In the genomic region with DNA sequence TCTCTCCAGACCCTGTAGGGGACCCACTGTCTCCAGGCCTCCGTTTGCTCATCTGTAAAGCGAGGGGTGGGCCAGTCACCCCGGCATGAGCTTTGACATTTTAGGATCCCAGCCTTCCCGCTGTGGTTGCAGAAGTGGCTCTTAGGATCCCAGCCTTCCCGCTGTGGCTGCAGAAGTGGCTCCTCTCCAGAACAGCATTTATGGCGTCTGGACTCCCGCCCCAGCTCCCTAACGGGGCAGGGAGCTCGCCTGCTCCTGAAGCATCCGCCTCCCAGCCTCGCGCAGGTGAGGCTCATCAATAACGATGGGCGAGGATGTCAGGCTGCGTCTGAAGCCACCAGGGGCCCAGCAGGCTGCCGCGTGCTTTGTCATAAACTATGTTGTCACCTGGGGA, we compare ENCODE assay signal across 12 cellular contexts.
DNase-seq lines count a peak whose midpoint lies in the region; ATAC-seq and TF ChIP-seq lines count a peak whose summit lies in the region.
"Had no signal": no experiment of that assay in that cellular context is flagged by ENCODE, and none has a peak within 500 bp of the region (broad histone marks: within the 10 kb centered on the region; RNA-seq: fewer than 3 reads in every experiment).

No MANE protein-coding gene starts in this region.

- POLR2A ChIA-PET in IMR-90 (lab: Charles Lee; ENCODE audit: unreplicated experiment), result no interaction called here

- no peak overlapping the region for H3K4me3 ChIP-seq in IMR-90 (ENCODE audit: insufficient read depth, low read depth, low read length)

- no peak overlapping the region for H4K5ac ChIP-seq in IMR-90 (ENCODE audit: low read depth, low read length)

- H2BK120ac ChIP-seq in IMR-90 (ENCODE audit: low read depth, low read length), result no peak overlapping the region

- 19% methylated on average over 14 of the region's 17 CpGs; no CpG with 5 or more reads in 1 of the 2 experiments for WGBS in IMR-90 (ENCODE audit: extremely low coverage in 2 of 2, insufficient read length in 1 of 2), 2 experiments

- no peak overlapping the region for H2BK20ac ChIP-seq in IMR-90 (ENCODE audit: low read depth, low read length)

- peaks cover 31% of the 10 kb centered on the region for H3K27me3 ChIP-seq in IMR-90 (ENCODE audit: control insufficient read depth, insufficient read depth, low read length)

- H3K4ac ChIP-seq in IMR-90 (ENCODE audit: low read depth, low read length), result no peak overlapping the region

- no peak overlapping the region for H3K56ac ChIP-seq in IMR-90 (ENCODE audit: extremely low read depth, insufficient read depth, low read length)

- peaks cover 7% of the 10 kb centered on the region for H3K9me3 Mint-ChIP-seq in osteocyte (ENCODE audit: unreplicated experiment)

- no peak for TF ChIP-seq CTCF in IMR-90 (conservative IDR thresholded peaks at IDR 0.05; ENCODE audit: low read depth, low read length)
- no peak for TF ChIP-seq CTCF in osteocyte (IDR thresholded peaks at IDR 0.05)

- DNase-seq in DMS153 treated with DMSO at 0.1 percent for 48 hours (lab: John Stamatoyannopoulos, UW; ENCODE audit: unreplicated experiment), result peak; percentile 67
- no peak for DNase-seq in IMR-90
- peak; percentile 70 for DNase-seq in cerebellum (ENCODE audit: low spot score)
- peak; percentile 74 for DNase-seq in osteocyte (ENCODE audit: extremely low spot score, unreplicated experiment)
- DNase-seq in hepatic stellate cell (ENCODE audit: low spot score), result no peak
- DNase-seq: activated B cell treated with CpG ODN at 0.5 μM for 24 hours; effector memory CD8-positive, alpha-beta T cell; stimulated activated CD4-positive, alpha-beta T cell treated with anti-CD3 and anti-CD28 coated beads, Interleukin-4, amount 100 ng/mL, for 1 hour had no signal

- no peak overlapping the region for H3K9ac ChIP-seq in IMR-90 (ENCODE audit: low read depth, low read length)

- no peaks in the 10 kb centered on the region for H3K9me1 ChIP-seq in IMR-90 (ENCODE audit: insufficient read depth, low read length)

- peak overlapping the region; percentile 42 for H2AK9ac ChIP-seq in IMR-90 (replicated peaks; ENCODE audit: low read depth, low read length, poor library complexity)

- H3K36me3 ChIP-seq in IMR-90 (ENCODE audit: control insufficient read depth, insufficient read depth, low read length), result no peaks in the 10 kb centered on the region

- intact Hi-C loops in IMR-90 (cut with micrococcal nuclease), result loop anchor here (10.0 kb wide), 1 partner anchor 279 kb away; no protein-coding TSS in a partner anchor

- no peak overlapping the region for H4K91ac ChIP-seq in IMR-90 (ENCODE audit: insufficient read depth, low read depth, low read length)

- peaks cover 40% of the 10 kb centered on the region for H3K27me3 Mint-ChIP-seq in osteocyte (ENCODE audit: unreplicated experiment)

- H3K27ac ChIP-seq in IMR-90 (ENCODE audit: insufficient read depth, low read length), result no peak overlapping the region

- no peaks in the 10 kb centered on the region for H3K79me1 ChIP-seq in IMR-90 (ENCODE audit: low read depth in 1 of 2, low read length in 2 of 2)

- TF ChIP-seq RAD21 in IMR-90 (IDR thresholded peaks at IDR 0.05; ENCODE audit: low read length), result no peak

- H3K4me1 ChIP-seq in IMR-90 (ENCODE audit: control insufficient read depth, insufficient read depth, low read length), result peaks cover 7% of the 10 kb centered on the region; the same call in 1 of the 2 replicates

- peaks cover 2% of the 10 kb centered on the region; the same call in 1 of the 2 replicates for H3K9me3 ChIP-seq in IMR-90 (ENCODE audit: control insufficient read depth, insufficient read depth, low read length)

- no peak overlapping the region for H3K4me3 Mint-ChIP-seq in osteocyte (ENCODE audit: unreplicated experiment)
- H3K4me3 Mint-ChIP-seq: activated B cell treated with CpG ODN at 0.5 μM for 24 hours; effector memory CD8-positive, alpha-beta T cell had no signal

- H3K4me1 Mint-ChIP-seq in osteocyte (ENCODE audit: unreplicated experiment), result peaks cover 22% of the 10 kb centered on the region
- H3K4me1 Mint-ChIP-seq: activated B cell treated with CpG ODN at 0.5 μM for 24 hours had no signal

- H3K36me3 Mint-ChIP-seq in osteocyte (ENCODE audit: unreplicated experiment), result no peaks in the 10 kb centered on the region

- H2AFZ ChIP-seq in IMR-90 (replicated peaks; ENCODE audit: low read length, poor library complexity), result peak overlapping the region; percentile 32

- H3K14ac ChIP-seq in IMR-90 (replicated peaks; ENCODE audit: low read depth, low read length), result no peak overlapping the region

- no peak overlapping the region for H4K8ac ChIP-seq in IMR-90 (ENCODE audit: low read depth in 2 of 2, low read length in 2 of 2)

- dilution Hi-C loops in IMR-90 (cut with HindIII; ENCODE audit: low sequenced_read_pairs, unreplicated experiment), result no loop called here

- no peak overlapping the region; the same call in 1 of the 2 replicates for H3K4me2 ChIP-seq in IMR-90 (ENCODE audit: low read depth, low read length)

- BruUV-seq in IMR-90 (replicated peaks; lab: Mats Ljungman, UMichigan), result no TSS peak

- no peak for TF ChIP-seq POLR2A in IMR-90 (IDR thresholded peaks at IDR 0.05; ENCODE audit: low read depth, low read length)

- ATAC-seq in IMR-90 (ENCODE audit: low read depth) (no peak), HG03175 (IDR thresholded peaks at IDR 0.05; ENCODE audit: unreplicated experiment) (no peak), HG02970 (IDR thresholded peaks at IDR 0.05; ENCODE audit: low FRiP score, unreplicated experiment) (no peak), HG03280 (IDR thresholded peaks at IDR 0.05; ENCODE audit: unreplicated experiment) (no peak)
- ATAC-seq: activated naive CD4-positive, alpha-beta T cell treated with anti-CD3 and anti-CD28 coated beads, Interleukin-2, amount 50 U/mL, for 72 hours; effector memory CD8-positive, alpha-beta T cell had no signal

- H3K27ac Mint-ChIP-seq in osteocyte (ENCODE audit: unreplicated experiment), result no peak overlapping the region
- H3K27ac Mint-ChIP-seq: activated B cell treated with CpG ODN at 0.5 μM for 24 hours; activated naive CD4-positive, alpha-beta T cell treated with anti-CD3 and anti-CD28 coated beads, Interleukin-2, amount 50 U/mL, for 72 hours; effector memory CD8-positive, alpha-beta T cell had no signal

- no peak overlapping the region for H2BK5ac ChIP-seq in IMR-90 (ENCODE audit: low read depth, low read length, poor library complexity, severe bottlenecking)

- in situ Hi-C loops in IMR-90 (cut with MboI; ENCODE audit: low sequenced_read_pairs), result no loop called here

- H4K20me1 ChIP-seq in IMR-90 (ENCODE audit: insufficient read depth, low read length), result no peaks in the 10 kb centered on the region

- H3K23ac ChIP-seq in IMR-90 (ENCODE audit: low read depth, low read length), result no peak overlapping the region

- H2BK15ac ChIP-seq in IMR-90 (ENCODE audit: low read depth, low read length), result no peak overlapping the region

- CTCF ChIA-PET in IMR-90 (lab: Yijun Ruan, JAX), result no interaction called here

- no peak overlapping the region for H3K18ac ChIP-seq in IMR-90 (ENCODE audit: low read depth, low read length)

- no peak overlapping the region for H2AK5ac ChIP-seq in IMR-90 (ENCODE audit: low read depth, low read length)

TF ChIP-seq in IMR-90, 13 proteins besides CTCF, POLR2A, EP300 and RAD21:
- TF ChIP-seq MAZ (IDR thresholded peaks at IDR 0.05; ENCODE audit: borderline replicate concordance, low read depth, low read length) (no peak), CHD1 (IDR thresholded peaks at IDR 0.05; ENCODE audit: low read depth, low read length) (no peak), RCOR1 (IDR thresholded peaks at IDR 0.05; ENCODE audit: insufficient replicate concordance, low read length) (no peak)
- TF ChIP-seq, protein P1, sequence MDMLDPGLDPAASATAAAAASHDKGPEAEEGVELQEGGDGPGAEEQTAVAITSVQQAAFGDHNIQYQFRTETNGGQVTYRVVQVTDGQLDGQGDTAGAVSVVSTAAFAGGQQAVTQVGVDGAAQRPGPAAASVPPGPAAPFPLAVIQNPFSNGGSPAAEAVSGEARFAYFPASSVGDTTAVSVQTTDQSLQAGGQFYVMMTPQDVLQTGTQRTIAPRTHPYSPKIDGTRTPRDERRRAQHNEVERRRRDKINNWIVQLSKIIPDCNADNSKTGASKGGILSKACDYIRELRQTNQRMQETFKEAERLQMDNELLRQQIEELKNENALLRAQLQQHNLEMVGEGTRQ (IDR thresholded peaks at IDR 0.05; ENCODE audit: low read depth, low read length), result no peak

Comparison
In these comparisons a context has a peak if more than half of its experiments do, and no peak if none do; other contexts are left out.
1. DNase-seq: peak in DMS153 treated with DMSO at 0.1 percent for 48 hours (single experiment), cerebellum (single experiment) and osteocyte (single experiment); none in IMR-90 (single experiment) and hepatic stellate cell (single experiment).